In genomic region chr1:177611402-177611801, GRCh38 we compare ENCODE assay signal across 1 cellular context.
TF ChIP-seq lines count a peak whose summit lies in the region.

No MANE protein-coding gene starts in this region.

TF ChIP-seq in GM23338, 12 proteins besides CTCF, POLR2A, EP300 and RAD21 (continued from another document):
- TF ChIP-seq STAT1 (IDR thresholded peaks at IDR 0.05; ENCODE audit: unreplicated experiment) (no peak), POLR2AphosphoS5 (IDR thresholded peaks at IDR 0.05; ENCODE audit: low read depth) (no peak)
TF ChIP-seq in GM23338: peak in this region for 0.
